Comparison of ENCODE assay signal across 9 cellular contexts in the genomic region with DNA sequence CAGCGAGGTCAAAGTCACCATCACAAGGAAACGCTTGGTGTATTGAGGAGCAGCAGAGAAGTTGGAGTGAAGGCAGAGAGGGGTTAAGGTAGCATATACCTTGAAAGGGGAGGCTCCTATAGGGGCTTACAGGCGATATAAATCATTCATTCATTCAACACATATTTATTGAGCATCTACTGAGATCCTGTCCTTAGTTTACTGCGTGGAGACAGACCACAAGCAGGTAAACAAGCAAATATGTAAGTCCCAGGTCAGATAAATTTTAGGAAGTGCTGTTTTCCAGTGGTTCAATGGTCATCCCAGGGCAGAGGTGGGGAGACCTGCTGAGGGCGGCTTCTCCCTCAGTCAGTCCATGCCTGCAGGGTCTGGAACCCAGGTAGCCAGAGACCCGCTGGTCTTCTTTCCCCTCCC. TPM values are rescaled to one million over a fixed set of nuclear protein-coding genes. Genes with fewer than 3 reads are reported as not detected.
A peak's percentile ranks its signal among the peaks of the same experiment; 100 is the strongest.
DNase-seq lines count a peak whose midpoint lies in the region; ATAC-seq, FAIRE-seq and TF ChIP-seq lines count a peak whose summit lies in the region.
"Had no signal": no experiment of that assay in that cellular context is flagged by ENCODE, and none has a peak within 500 bp of the region (broad histone marks: within the 10 kb centered on the region; RNA-seq: fewer than 3 reads in every experiment).

No MANE protein-coding gene starts in this region.

- peaks cover 9 to 14% (median 12%) of the 10 kb centered on the region in 3 donors for H3K4me1 Mint-ChIP-seq in CD8-positive, alpha-beta memory T cell
- H3K4me1 Mint-ChIP-seq in endothelial cell (ENCODE audit: unreplicated experiment): peaks cover 26% of the 10 kb centered on the region

- H3K4me2 ChIP-seq in OCI-LY1 (ENCODE audit: low read length): peak overlapping the region; percentile 97

- H3K9me3 Mint-ChIP-seq in CD8-positive, alpha-beta memory T cell: no peaks in the 10 kb centered on the region
- no peaks in the 10 kb centered on the region for H3K9me3 Mint-ChIP-seq in endothelial cell (ENCODE audit: unreplicated experiment)

- peaks cover 0 to 3% of the 10 kb centered on the region in 2 donors for H3K27me3 Mint-ChIP-seq in CD8-positive, alpha-beta memory T cell
- peaks cover 10% of the 10 kb centered on the region for H3K27me3 Mint-ChIP-seq in endothelial cell (ENCODE audit: unreplicated experiment)

- H3K9me2 ChIP-seq in OCI-LY1 (ENCODE audit: low read depth, low read length): no peaks in the 10 kb centered on the region

- H3K4me1 ChIP-seq in CD8-positive, alpha-beta memory T cell (ENCODE audit: insufficient read depth, low read length): peaks cover 12% of the 10 kb centered on the region
- H3K4me1 ChIP-seq in OCI-LY1 (ENCODE audit: insufficient read depth, low read length, severe bottlenecking) (peaks cover 35% of the 10 kb centered on the region), pancreas (peaks cover 0 to 5% (median 4%) of the 10 kb centered on the region in 3 donors), foreskin keratinocyte (peaks cover 4% of the 10 kb centered on the region)

- peak overlapping the region; percentile 21 for H3K27ac ChIP-seq in CD8-positive, alpha-beta memory T cell (ENCODE audit: low read depth, low read length)
- H3K27ac ChIP-seq in OCI-LY1 (ENCODE audit: low read depth, low read length, poor library complexity, severe bottlenecking) (peak overlapping the region; percentile 52), pancreas (no peak overlapping the region), foreskin keratinocyte (no peak overlapping the region)

- H3K4me3 Mint-ChIP-seq in CD8-positive, alpha-beta memory T cell: peak overlapping the region; percentile 79 to 89 (median 86)
- H3K4me3 Mint-ChIP-seq in endothelial cell (ENCODE audit: unreplicated experiment): peak overlapping the region; percentile 90

- POLR2A ChIA-PET in CD8-positive, alpha-beta memory T cell (lab: Charles Lee): no interaction called here

- H3K79me2 ChIP-seq in OCI-LY1 (ENCODE audit: insufficient read depth, low read length): no peaks in the 10 kb centered on the region

- H4K20me1 ChIP-seq in OCI-LY1 (ENCODE audit: insufficient read depth, low read length): no peaks in the 10 kb centered on the region

- H3K9ac ChIP-seq in OCI-LY1 (ENCODE audit: low read length): peak overlapping the region; percentile 67

- H3K36me3 Mint-ChIP-seq in CD8-positive, alpha-beta memory T cell: peaks cover 0 to 1% (median 0%) of the 10 kb centered on the region in 3 donors
- peaks cover 6% of the 10 kb centered on the region for H3K36me3 Mint-ChIP-seq in endothelial cell (ENCODE audit: low read depth, unreplicated experiment)

- no peak for ATAC-seq in pancreas
- no peak for ATAC-seq in HG02852 (IDR thresholded peaks at IDR 0.05; ENCODE audit: unreplicated experiment)
- no peak for ATAC-seq in HG03520 (IDR thresholded peaks at IDR 0.05; ENCODE audit: unreplicated experiment)
- no peak for ATAC-seq in foreskin keratinocyte

- H3K27me3 ChIP-seq in CD8-positive, alpha-beta memory T cell (ENCODE audit: insufficient read depth, low read length, poor library complexity, severe bottlenecking): no peaks in the 10 kb centered on the region
- no peaks in the 10 kb centered on the region for H3K27me3 ChIP-seq in OCI-LY1 (ENCODE audit: insufficient read depth, low read length)
- no peaks in the 10 kb centered on the region for H3K27me3 ChIP-seq in pancreas
- no peaks in the 10 kb centered on the region for H3K27me3 ChIP-seq in foreskin keratinocyte

- WGBS in pancreas, 2 donors: 18 to 21% methylated on average over 6 of the region's 6 CpGs

- H3K36me3 ChIP-seq in CD8-positive, alpha-beta memory T cell (ENCODE audit: insufficient read depth, low read length): no peaks in the 10 kb centered on the region
- H3K36me3 ChIP-seq in OCI-LY1 (ENCODE audit: insufficient read depth, low read length) (no peaks in the 10 kb centered on the region), pancreas (no peaks in the 10 kb centered on the region)

- CTCF ChIA-PET in CD8-positive, alpha-beta memory T cell (lab: Charles Lee): interaction anchor here (1.0 kb wide), 1 partner anchor 17 kb away, joined by 3 read pairs; no protein-coding TSS in a partner anchor

- peak overlapping the region in 4 of 8 donors; percentile 6 to 72 (median 54) for H3K27ac Mint-ChIP-seq in CD8-positive, alpha-beta memory T cell
- peak overlapping the region; percentile 82 for H3K27ac Mint-ChIP-seq in endothelial cell (ENCODE audit: unreplicated experiment)

- TF ChIP-seq CTCF in OCI-LY1 (IDR thresholded peaks at IDR 0.05; ENCODE audit: low read length): no peak
- no peak for TF ChIP-seq CTCF in endothelial cell (IDR thresholded peaks at IDR 0.05; ENCODE audit: unreplicated experiment)
- no peak for TF ChIP-seq CTCF in pancreas (IDR thresholded peaks at IDR 0.05)
- TF ChIP-seq CTCF in foreskin keratinocyte (conservative IDR thresholded peaks at IDR 0.05): no peak

- H3F3A ChIP-seq in OCI-LY1 (ENCODE audit: insufficient read depth, low read length): 0 out of 2 replicates have a peak, but pooled peaks cover 5% of the 10 kb centered on the region

- H3K4me3 ChIP-seq in CD8-positive, alpha-beta memory T cell (ENCODE audit: low read length): peak overlapping the region; percentile 65
- H3K4me3 ChIP-seq in OCI-LY1 (ENCODE audit: low read depth, low read length, poor library complexity, severe bottlenecking) (peak overlapping the region; percentile 93), pancreas (peak overlapping the region in 3 of 4 donors; percentile 59 to 85 (median 84))

- H2AFZ ChIP-seq in OCI-LY1 (ENCODE audit: low read length): no peak overlapping the region

- intact Hi-C loops in pancreas (cut with DNase I): no loop called here

- no peak for DNase-seq in CD8-positive, alpha-beta memory T cell
- no peak for DNase-seq in endothelial cell (ENCODE audit: low spot score)
- no peak for DNase-seq in pancreas
- DNase-seq in activated effector memory CD4-positive, alpha-beta T cell treated with Interleukin-2 at 50 U/mL for 16 hours: no peak
- DNase-seq in foreskin keratinocyte: no peak

- no peaks in the 10 kb centered on the region for H3K9me3 ChIP-seq in CD8-positive, alpha-beta memory T cell (ENCODE audit: low read length)
- no peaks in the 10 kb centered on the region for H3K9me3 ChIP-seq in OCI-LY1 (ENCODE audit: low read length)
- H3K9me3 ChIP-seq in pancreas: no peaks in the 10 kb centered on the region

- no peak for FAIRE-seq in pancreas (lab: Jason Lieb, UNC)
- FAIRE-seq: islet of Langerhans had no signal

RNA-seq across cellular contexts. Expression of gene DNMT3B, which starts 0.8 kb away (rescaled TPM):
- total RNA-seq in CD8-positive, alpha-beta memory T cell: 1 to 10 TPM in 1 of 2 experiments, under 1 TPM in 1; 1.00 to 1.4 TPM
- 0.22 TPM for polyA plus RNA-seq in CD8-positive, alpha-beta memory T cell
- total RNA-seq in endothelial cell (ENCODE audit: unreplicated experiment) (77.9 TPM), pancreas (1 to 10 TPM; 2.0 to 5.1 (median 3.8) TPM), foreskin keratinocyte (2.6 and 2.7 TPM in 2 replicates)
- polyA plus RNA-seq in pancreas (1 to 10 TPM; 2.4 to 3.4 TPM), foreskin keratinocyte (0.79 and 1.1 TPM in 2 replicates)

RNA-seq across cellular contexts. Expression of gene COMMD7, which starts 18.2 kb away (rescaled TPM):
- 10 to 100 TPM; 33.8 to 35.6 TPM for total RNA-seq in CD8-positive, alpha-beta memory T cell
- polyA plus RNA-seq in CD8-positive, alpha-beta memory T cell: 105 TPM
- total RNA-seq in endothelial cell (ENCODE audit: unreplicated experiment) (73.7 TPM), pancreas (10 to 100 TPM; 12.9 to 25.7 (median 15.9) TPM), foreskin keratinocyte (34.7 and 39.9 TPM in 2 replicates)
- polyA plus RNA-seq in pancreas (10 to 100 TPM; 26.8 to 29.1 TPM), foreskin keratinocyte (44.1 and 49.7 TPM in 2 replicates)

RNA-seq across cellular contexts. Expression of gene MAPRE1, which starts 58.3 kb away (rescaled TPM):
- 100 to 1,000 TPM; 154 to 159 TPM for total RNA-seq in CD8-positive, alpha-beta memory T cell
- 96.3 TPM for polyA plus RNA-seq in CD8-positive, alpha-beta memory T cell
- total RNA-seq in endothelial cell (ENCODE audit: unreplicated experiment) (131 TPM), pancreas (10 to 100 TPM; 20.6 to 46.7 (median 32.6) TPM), foreskin keratinocyte (99.3 and 99.6 TPM in 2 replicates)
- polyA plus RNA-seq in pancreas (10 to 100 TPM; 12.4 to 32.0 TPM), foreskin keratinocyte (60.1 and 67.2 TPM in 2 replicates)

Comparison
In these comparisons a context has a peak if more than half of its experiments do, and no peak if none do; other contexts are left out.
1. H3K27ac ChIP-seq: peak in CD8-positive, alpha-beta memory T cell (single experiment) and OCI-LY1 (single experiment); none in pancreas (0 of 4) and foreskin keratinocyte (single experiment).
2. RNA of gene DNMT3B, which starts 0.8 kb away (total RNA-seq): 77.9 TPM in endothelial cell (single experiment); 2.0 to 5.1 TPM in pancreas, 2.6 to 2.7 TPM in foreskin keratinocyte and 1.00 to 1.4 TPM in CD8-positive, alpha-beta memory T cell; every median in the first group is over 10 times any median in the second.
3. Peak in every context shown above with its lines, with median percentiles within 50 percentile points of each other: H3K4me3 ChIP-seq.